In genomic region chr2:73780242-73780582, GRCh38 we compare ENCODE assay signal across 8 cellular contexts. TPM values are rescaled to one million over a fixed set of nuclear protein-coding genes. Genes with fewer than 3 reads are reported as not detected.
A peak's percentile ranks its signal among the peaks of the same experiment; 100 is the strongest.
DNase-seq lines count a peak whose midpoint lies in the region; ATAC-seq and TF ChIP-seq lines count a peak whose summit lies in the region.

No MANE protein-coding gene starts in this region.

- DNase-seq in HAP-1 (ENCODE audit: low spot score in 2 of 2): no peak
- DNase-seq in T-cell: no peak
- no peak for DNase-seq in fibroblast of mammary gland (ENCODE audit: low read depth)
- DNase-seq in stimulated activated CD4-positive, alpha-beta T cell treated with anti-CD3 and anti-CD28 coated beads, Interleukin-2, amount 100 ng/mL, for 24 hours: no peak
- DNase-seq in activated effector memory CD4-positive, alpha-beta T cell treated with anti-CD3 and anti-CD28 coated beads, Interleukin-2, amount 50 U/mL, for 16 hours: no peak
- DNase-seq in DMS153 treated with DMSO at 0.1 percent for 48 hours (lab: John Stamatoyannopoulos, UW; ENCODE audit: unreplicated experiment): no peak

- H3K36me3 Mint-ChIP-seq in T-cell: peaks cover 17% of the 10 kb centered on the region

- H3K4me3 Mint-ChIP-seq in T-cell: peak overlapping the region; percentile 97 to 99 (median 98)

- ATAC-seq in T-cell (replicated peaks in 1 of 4) (no peak), HG03442 (IDR thresholded peaks at IDR 0.05; ENCODE audit: unreplicated experiment) (no peak)

- peaks cover 0 to 6% of the 10 kb centered on the region in 2 donors for H3K27me3 Mint-ChIP-seq in T-cell

- in situ Hi-C loops in HAP-1 (cut with MboI; ENCODE audit: low sequenced_read_pairs): no loop called here

- peak overlapping the region; percentile 96 to 97 for H3K27ac Mint-ChIP-seq in T-cell

- H3K9me3 ChIP-seq in HAP-1: no peaks in the 10 kb centered on the region

- no peak for TF ChIP-seq CTCF in fibroblast of mammary gland (conservative IDR thresholded peaks at IDR 0.05; ENCODE audit: control insufficient read depth, insufficient read depth, low read depth, low read length)

- peaks cover 14% of the 10 kb centered on the region for H3K36me3 ChIP-seq in HAP-1 (replicated peaks)

- H3K9me3 Mint-ChIP-seq in T-cell: no peaks in the 10 kb centered on the region

- peaks cover 40 to 42% (median 40%) of the 10 kb centered on the region in 3 donors for H3K4me1 Mint-ChIP-seq in T-cell

- no peaks in the 10 kb centered on the region for H3K27me3 ChIP-seq in HAP-1 (ENCODE audit: low read depth)

- CTCF ChIA-PET in T-cell (lab: Charles Lee): interaction anchor here (0.7 to 1.2 kb wide), 3 partner anchors 43 to 417 kb away, joined by 3 to 5 read pairs (median 4); partner anchors contain the start of gene TPRKB (in 1 of the 2)

- H3K4me3 ChIP-seq in HAP-1: peak overlapping the region; percentile 91
- H3K4me3 ChIP-seq in fibroblast of mammary gland (ENCODE audit: control insufficient read depth, low read depth, low read length): peak overlapping the region; percentile 100
- peak overlapping the region; percentile 65 to 95 (median 81) for H3K4me3 ChIP-seq in skin epidermis

- POLR2A ChIA-PET in T-cell (lab: Charles Lee): interaction anchor here (0.6 to 1.0 kb wide), 3 partner anchors 43 to 209 kb away, joined by 3 to 9 read pairs (median 5); partner anchors contain the start of genes STAMBP (in 1 of the 2) and TPRKB (in 1 of the 2)

- peaks cover 12% of the 10 kb centered on the region for H3K4me1 ChIP-seq in HAP-1

- peak overlapping the region in 16 of 21 experiments; percentile 90 to 99 (median 96) for H3K27ac ChIP-seq in skin epidermis

RNA-seq across cellular contexts. Expression of gene DUSP11, which starts 0.3 kb away (rescaled TPM):
- total RNA-seq in T-cell: 10 to 100 TPM; 36.7 to 44.0 (median 38.4) TPM

RNA-seq across cellular contexts. Expression of gene C2orf78, which starts 3.8 kb away (rescaled TPM):
- total RNA-seq in T-cell: not detected

RNA-seq across cellular contexts. Expression of gene TPRKB, which starts 43.1 kb away (rescaled TPM):
- total RNA-seq in T-cell: 10 to 100 TPM; 17.2 to 23.5 (median 20.1) TPM

RNA-seq across cellular contexts. Expression of gene STAMBP, which starts 48.5 kb away (rescaled TPM):
- 10 to 100 TPM; 21.6 to 32.5 (median 28.9) TPM for total RNA-seq in T-cell
